14 cellular contexts compared by ENCODE assay signal in genomic region chr1:44543064-44543815, GRCh38.
A peak's percentile ranks its signal among the peaks of the same experiment; 100 is the strongest.
DNase-seq lines count a peak whose midpoint lies in the region; ATAC-seq and TF ChIP-seq lines count a peak whose summit lies in the region.
"Had no signal": no experiment of that assay in that cellular context is flagged by ENCODE, and none has a peak within 500 bp of the region (broad histone marks: within the 10 kb centered on the region; RNA-seq: fewer than 3 reads in every experiment).

No MANE protein-coding gene starts in this region.

- peaks cover 5% of the 10 kb centered on the region for H3K36me3 Mint-ChIP-seq in neural progenitor cell
- H3K36me3 Mint-ChIP-seq: activated naive CD4-positive, alpha-beta T cell treated with anti-CD3 and anti-CD28 coated beads, Interleukin-2, amount 10 ng/mL, durations not matched to agents 7 days and 5 days had no signal

- no peaks in the 10 kb centered on the region for H3K79me2 ChIP-seq in neural progenitor cell (ENCODE audit: low read depth)

- H3K27me3 Mint-ChIP-seq in neural progenitor cell (ENCODE audit: insufficient read depth, low read depth) = peaks cover 71% of the 10 kb centered on the region

- no peak for DNase-seq in HEK293T (ENCODE audit: extremely low spot score)
- DNase-seq in NCI-H345 treated with DMSO at 0.1 percent for 48 hours (lab: John Stamatoyannopoulos, UW; ENCODE audit: unreplicated experiment) = peak; percentile 39
- peak; percentile 94 for DNase-seq in ecto neural progenitor cell (ENCODE audit: low spot score)
- DNase-seq in neural progenitor cell (ENCODE audit: low spot score) = peak; percentile 96
- no peak for DNase-seq in RWPE1 (ENCODE audit: low spot score)
- no peak for DNase-seq in activated gamma-delta T cell (lab: John Stamatoyannopoulos, UW)
- no peak for DNase-seq in putamen (ENCODE audit: low spot score)
- DNase-seq: activated naive CD4-positive, alpha-beta T cell treated with anti-CD3 and anti-CD28 coated beads, Interleukin-2, amount 10 ng/mL, durations not matched to agents 7 days and 5 days; Kasumi-1; mucosa of descending colon; NCI-H226 had no signal

- H3K27ac ChIP-seq in neural progenitor cell (no peak overlapping the region), RWPE1 (no peak overlapping the region)
- H3K27ac ChIP-seq: BLaER1 treated with 17β-estradiol and CSF1 and Interleukin-3, amounts not matched to agents 10 nM and 100 nM had no signal

- H3F3A ChIP-seq in neural progenitor cell (ENCODE audit: low read depth) = peaks cover 25% of the 10 kb centered on the region

- H3K36me3 ChIP-seq in neural progenitor cell = no peaks in the 10 kb centered on the region
- H3K36me3 ChIP-seq: BLaER1 treated with 17β-estradiol and CSF1 and Interleukin-3, amounts not matched to agents 10 nM and 100 nM had no signal

- peaks cover 44% of the 10 kb centered on the region for H3K4me1 Mint-ChIP-seq in neural progenitor cell
- H3K4me1 Mint-ChIP-seq: activated naive CD4-positive, alpha-beta T cell treated with anti-CD3 and anti-CD28 coated beads, Interleukin-2, amount 10 ng/mL, durations not matched to agents 7 days and 5 days had no signal

- no peak overlapping the region for H2AFZ ChIP-seq in neural progenitor cell (replicated peaks)

- ATAC-seq in GM18498 (IDR thresholded peaks at IDR 0.05; ENCODE audit: unreplicated experiment) = no peak
- ATAC-seq: esophagus mucosa, mucosa of descending colon had no signal

- H3K4me3 ChIP-seq in neural progenitor cell = peak overlapping the region; percentile 26
- H3K4me3 ChIP-seq: BLaER1 treated with 17β-estradiol and CSF1 and Interleukin-3, amounts not matched to agents 10 nM and 100 nM; mucosa of descending colon had no signal

- H3K27me3 ChIP-seq in neural progenitor cell = peaks cover 97% of the 10 kb centered on the region
- H3K27me3 ChIP-seq: BLaER1 treated with 17β-estradiol and CSF1 and Interleukin-3, amounts not matched to agents 10 nM and 100 nM had no signal

- H3K9me3 Mint-ChIP-seq in neural progenitor cell = peaks cover 9% of the 10 kb centered on the region
- H3K9me3 Mint-ChIP-seq: activated naive CD4-positive, alpha-beta T cell treated with anti-CD3 and anti-CD28 coated beads, Interleukin-2, amount 10 ng/mL, durations not matched to agents 7 days and 5 days had no signal

- H3K27ac Mint-ChIP-seq in neural progenitor cell = no peak overlapping the region
- H3K27ac Mint-ChIP-seq: activated naive CD4-positive, alpha-beta T cell treated with anti-CD3 and anti-CD28 coated beads, Interleukin-2, amount 10 ng/mL, durations not matched to agents 7 days and 5 days had no signal

- peaks cover 80% of the 10 kb centered on the region for H4K20me1 ChIP-seq in neural progenitor cell (ENCODE audit: low read depth)
- H4K20me1 ChIP-seq: BLaER1 treated with 17β-estradiol and CSF1 and Interleukin-3, amounts not matched to agents 10 nM and 100 nM had no signal

- H3K9ac ChIP-seq in neural progenitor cell = no peak overlapping the region
- H3K9ac ChIP-seq: BLaER1 treated with 17β-estradiol and CSF1 and Interleukin-3, amounts not matched to agents 10 nM and 100 nM had no signal

- no peaks in the 10 kb centered on the region for H3K9me3 ChIP-seq in neural progenitor cell (ENCODE audit: low read depth)
- H3K9me3 ChIP-seq: BLaER1 treated with 17β-estradiol and CSF1 and Interleukin-3, amounts not matched to agents 10 nM and 100 nM; mucosa of descending colon had no signal

- CTCF ChIA-PET in HEK293T (lab: Yijun Ruan, JAX) (no interaction called here), RWPE1 (lab: Yijun Ruan, JAX) (interaction anchor here (0.5 kb wide), 1 partner anchor 109 kb away, joined by 3 read pairs; no protein-coding TSS in a partner anchor)

- peak overlapping the region; percentile 5 for H3K4me3 Mint-ChIP-seq in neural progenitor cell
- H3K4me3 Mint-ChIP-seq: activated naive CD4-positive, alpha-beta T cell treated with anti-CD3 and anti-CD28 coated beads, Interleukin-2, amount 10 ng/mL, durations not matched to agents 7 days and 5 days had no signal

- TF ChIP-seq CTCF in neural progenitor cell (IDR thresholded peaks at IDR 0.05) (peak; percentile 33), RWPE1 (conservative IDR thresholded peaks at IDR 0.05; ENCODE audit: low read depth) (no peak)

- POLR2A ChIA-PET in HEK293T (lab: Yijun Ruan, JAX) = interaction anchor here (0.7 kb wide), 1 partner anchor 12 kb away, joined by 4 read pairs; no protein-coding TSS in a partner anchor
- POLR2A ChIA-PET in RWPE1 (lab: Yijun Ruan, JAX; ENCODE audit: low non-redundant PET) = interaction anchor here (0.6 kb wide), 1 partner anchor 13 kb away, joined by 3 read pairs; no protein-coding TSS in a partner anchor

- H3K4me2 ChIP-seq in neural progenitor cell = peak overlapping the region; percentile 78
- H3K4me2 ChIP-seq: BLaER1 treated with 17β-estradiol and CSF1 and Interleukin-3, amounts not matched to agents 10 nM and 100 nM had no signal

- peaks cover 27% of the 10 kb centered on the region for H3K4me1 ChIP-seq in neural progenitor cell

TF ChIP-seq in HEK293T, 16 proteins besides CTCF, POLR2A, EP300 and RAD21:
- TF ChIP-seq L3MBTL2 (conservative IDR thresholded peaks at IDR 0.05) = no peak
- peak; percentile 31; the same call in 1 of the 2 replicates for TF ChIP-seq PKNOX1 (IDR thresholded peaks at IDR 0.05)
TF ChIP-seq in HEK293T: peak in this region for 1.

Comparison
In these comparisons a context has a peak if more than half of its experiments do, and no peak if none do; other contexts are left out.
1. DNase-seq: peak in NCI-H345 treated with DMSO at 0.1 percent for 48 hours (single experiment), ecto neural progenitor cell (single experiment) and neural progenitor cell (single experiment); none in HEK293T (single experiment), RWPE1 (single experiment), activated gamma-delta T cell (single experiment) and putamen (single experiment).